Comparison of ENCODE assay signal across 8 cellular contexts in genomic region chr3:51371943-51372557, GRCh38. TPM values are rescaled to one million over a fixed set of nuclear protein-coding genes. Genes with fewer than 3 reads are reported as not detected.
DNase-seq lines count a peak whose midpoint lies in the region; ATAC-seq and TF ChIP-seq lines count a peak whose summit lies in the region.

No MANE protein-coding gene starts in this region.

- H4K20me1 ChIP-seq in OCI-LY1 (ENCODE audit: insufficient read depth, low read length): no peaks in the 10 kb centered on the region

- no peak for ATAC-seq in CD4-positive, CD25-positive, alpha-beta regulatory T cell (ENCODE audit: low read depth in 2 of 2)
- ATAC-seq in GM19455 (IDR thresholded peaks at IDR 0.05; ENCODE audit: unreplicated experiment) (peak; percentile 55), GM21576 (IDR thresholded peaks at IDR 0.05; ENCODE audit: unreplicated experiment) (no peak), GM19452 (IDR thresholded peaks at IDR 0.05; ENCODE audit: unreplicated experiment) (no peak)

- H3K4me2 ChIP-seq in OCI-LY1 (ENCODE audit: low read length): no peak overlapping the region

- TF ChIP-seq CTCF in OCI-LY1 (IDR thresholded peaks at IDR 0.05; ENCODE audit: low read length): peak; percentile 65
- TF ChIP-seq CTCF in cardiac muscle cell (IDR thresholded peaks at IDR 0.05; ENCODE audit: low read depth, low read length): peak; percentile 73

- no peaks in the 10 kb centered on the region for H3K27me3 ChIP-seq in CD4-positive, CD25-positive, alpha-beta regulatory T cell (ENCODE audit: control insufficient read depth, insufficient read depth, low read length)
- H3K27me3 ChIP-seq in OCI-LY1 (ENCODE audit: insufficient read depth, low read length): peaks cover 4% of the 10 kb centered on the region; the same call in 1 of the 2 replicates
- no peaks in the 10 kb centered on the region for H3K27me3 ChIP-seq in cardiac muscle cell

- no peaks in the 10 kb centered on the region for H3K36me3 ChIP-seq in CD4-positive, CD25-positive, alpha-beta regulatory T cell (ENCODE audit: control insufficient read depth, insufficient read depth, low read length)
- no peaks in the 10 kb centered on the region for H3K36me3 ChIP-seq in OCI-LY1 (ENCODE audit: insufficient read depth, low read length)
- no peaks in the 10 kb centered on the region for H3K36me3 ChIP-seq in cardiac muscle cell

- H3K9me3 ChIP-seq in CD4-positive, CD25-positive, alpha-beta regulatory T cell (ENCODE audit: control insufficient read depth in 2 of 2, low read length in 2 of 2): no peaks in the 10 kb centered on the region
- H3K9me3 ChIP-seq in OCI-LY1 (ENCODE audit: low read length): no peaks in the 10 kb centered on the region
- no peaks in the 10 kb centered on the region for H3K9me3 ChIP-seq in cardiac muscle cell (ENCODE audit: low read depth)

- no peaks in the 10 kb centered on the region for H3K79me2 ChIP-seq in OCI-LY1 (ENCODE audit: insufficient read depth, low read length)

- peak overlapping the region in 1 of 4 donors; percentile 7 for H3K4me3 Mint-ChIP-seq in CD4-positive, CD25-positive, alpha-beta regulatory T cell
- H3K4me3 Mint-ChIP-seq in activated naive CD8-positive, alpha-beta T cell treated with anti-CD3 and anti-CD28 coated beads for 36 hours: no peak overlapping the region

- H3K4me1 Mint-ChIP-seq in CD4-positive, CD25-positive, alpha-beta regulatory T cell: peaks cover 0 to 2% (median 0%) of the 10 kb centered on the region in 4 donors
- H3K4me1 Mint-ChIP-seq in activated naive CD8-positive, alpha-beta T cell treated with anti-CD3 and anti-CD28 coated beads for 36 hours: peaks cover 4% of the 10 kb centered on the region

- no peak overlapping the region for H3K4me3 ChIP-seq in CD4-positive, CD25-positive, alpha-beta regulatory T cell (ENCODE audit: low read depth, low read length)
- H3K4me3 ChIP-seq in OCI-LY1 (ENCODE audit: low read depth, low read length, poor library complexity, severe bottlenecking) (no peak overlapping the region), cardiac muscle cell (no peak overlapping the region)

- H3F3A ChIP-seq in OCI-LY1 (ENCODE audit: insufficient read depth, low read length): no peaks in the 10 kb centered on the region

- no peak overlapping the region for H3K9ac ChIP-seq in OCI-LY1 (ENCODE audit: low read length)

- no peaks in the 10 kb centered on the region for H3K27me3 Mint-ChIP-seq in CD4-positive, CD25-positive, alpha-beta regulatory T cell
- H3K27me3 Mint-ChIP-seq in activated naive CD8-positive, alpha-beta T cell treated with anti-CD3 and anti-CD28 coated beads for 36 hours: no peaks in the 10 kb centered on the region

- no peak overlapping the region for H3K27ac Mint-ChIP-seq in CD4-positive, CD25-positive, alpha-beta regulatory T cell
- no peak overlapping the region for H3K27ac Mint-ChIP-seq in activated naive CD8-positive, alpha-beta T cell treated with anti-CD3 and anti-CD28 coated beads for 36 hours

- no peaks in the 10 kb centered on the region for H3K4me1 ChIP-seq in CD4-positive, CD25-positive, alpha-beta regulatory T cell (ENCODE audit: control insufficient read depth, insufficient read depth, low read length, poor library complexity, severe bottlenecking)
- H3K4me1 ChIP-seq in OCI-LY1 (ENCODE audit: insufficient read depth, low read length, severe bottlenecking): no peaks in the 10 kb centered on the region
- H3K4me1 ChIP-seq in cardiac muscle cell (ENCODE audit: low read depth): no peaks in the 10 kb centered on the region

- no peak overlapping the region for H2AFZ ChIP-seq in OCI-LY1 (ENCODE audit: low read length)

- no peaks in the 10 kb centered on the region for H3K36me3 Mint-ChIP-seq in CD4-positive, CD25-positive, alpha-beta regulatory T cell
- peaks cover 3% of the 10 kb centered on the region for H3K36me3 Mint-ChIP-seq in activated naive CD8-positive, alpha-beta T cell treated with anti-CD3 and anti-CD28 coated beads for 36 hours

- H3K27ac ChIP-seq in CD4-positive, CD25-positive, alpha-beta regulatory T cell (ENCODE audit: insufficient read depth, low read length, poor library complexity, severe bottlenecking): no peak overlapping the region
- no peak overlapping the region for H3K27ac ChIP-seq in OCI-LY1 (ENCODE audit: low read depth, low read length, poor library complexity, severe bottlenecking)
- H3K27ac ChIP-seq in cardiac muscle cell: no peak overlapping the region

- H3K9me3 Mint-ChIP-seq in CD4-positive, CD25-positive, alpha-beta regulatory T cell: peaks cover 0 to 1% (median 0%) of the 10 kb centered on the region in 7 donors
- no peaks in the 10 kb centered on the region for H3K9me3 Mint-ChIP-seq in activated naive CD8-positive, alpha-beta T cell treated with anti-CD3 and anti-CD28 coated beads for 36 hours

- no peaks in the 10 kb centered on the region for H3K9me2 ChIP-seq in OCI-LY1 (ENCODE audit: low read depth, low read length)

- DNase-seq in CD4-positive, CD25-positive, alpha-beta regulatory T cell: peak; percentile 29 to 76 (median 48)
- DNase-seq in activated naive CD8-positive, alpha-beta T cell treated with anti-CD3 and anti-CD28 coated beads for 36 hours: peak; percentile 31
- DNase-seq in cardiac muscle cell (ENCODE audit: low read depth in 1 of 2, low spot score in 1 of 2): peak; percentile 70 to 87
- peak; percentile 73 for DNase-seq in renal cortical epithelial cell (ENCODE audit: low read depth)

RNA-seq across cellular contexts. Expression of gene MANF, which starts 13.0 kb away (rescaled TPM):
- 33.9 TPM for total RNA-seq in CD4-positive, CD25-positive, alpha-beta regulatory T cell
- 10 to 100 TPM; 34.5 to 55.4 (median 43.5) TPM for polyA plus RNA-seq in CD4-positive, CD25-positive, alpha-beta regulatory T cell
- total RNA-seq in activated naive CD8-positive, alpha-beta T cell treated with anti-CD3 and anti-CD28 coated beads for 36 hours: 100 to 1,000 TPM; 157 to 159 TPM
- total RNA-seq in cardiac muscle cell (55.6 and 180 TPM in 2 replicates), renal cortical epithelial cell (51.6 and 201 TPM in 2 replicates)
- polyA plus RNA-seq in cardiac muscle cell: 66.9 and 163 TPM in 2 replicates

RNA-seq across cellular contexts. Expression of gene RBM15B, which starts 19.0 kb away (rescaled TPM):
- total RNA-seq in CD4-positive, CD25-positive, alpha-beta regulatory T cell: 28.4 TPM
- 10 to 100 TPM; 10.1 to 14.2 (median 12.0) TPM for polyA plus RNA-seq in CD4-positive, CD25-positive, alpha-beta regulatory T cell
- total RNA-seq in activated naive CD8-positive, alpha-beta T cell treated with anti-CD3 and anti-CD28 coated beads for 36 hours: 10 to 100 TPM; 34.5 to 35.6 TPM
- total RNA-seq in cardiac muscle cell: 44.1 and 55.8 TPM in 2 replicates
- 37.9 and 49.2 TPM in 2 replicates for polyA plus RNA-seq in cardiac muscle cell
- 23.6 and 37.4 TPM in 2 replicates for total RNA-seq in renal cortical epithelial cell
